Comparison of ENCODE assay signal across 22 cellular contexts in genomic region chr12:121217066-121217465, GRCh38. TPM values are rescaled to one million over a fixed set of nuclear protein-coding genes. Genes with fewer than 3 reads are reported as not detected.
DNase-seq lines count a peak whose midpoint lies in the region; ATAC-seq, FAIRE-seq and TF ChIP-seq lines count a peak whose summit lies in the region.
"Had no signal": no experiment of that assay in that cellular context is flagged by ENCODE, and none has a peak within 500 bp of the region (broad histone marks: within the 10 kb centered on the region; RNA-seq: fewer than 3 reads in every experiment).

No MANE protein-coding gene starts in this region.

- TF ChIP-seq EP300 in A549 (IDR thresholded peaks at IDR 0.05) (no peak), K562 (IDR thresholded peaks at IDR 0.05; ENCODE audit: low read length) (no peak)

- no TSS peak for BruUV-seq in K562 (replicated peaks; lab: Mats Ljungman, UMichigan)

- H3K4me3 ChIP-seq in A549, result no peak overlapping the region
- no peak overlapping the region for H3K4me3 ChIP-seq in K562
- no peak overlapping the region for H3K4me3 ChIP-seq in mucosa of descending colon
- H3K4me3 ChIP-seq: thyroid gland had no signal

- WGBS in A549 (ENCODE audit: missing lambda C conversion rate), result 63% methylated on average over 8 of the region's 8 CpGs
- WGBS in K562 (ENCODE audit: insufficient coverage, low coverage, missing lambda C conversion rate), result 67% methylated on average over 8 of the region's 8 CpGs

- H3K79me2 ChIP-seq in K562 (ENCODE audit: control insufficient read depth, insufficient read depth, low read length), result no peaks in the 10 kb centered on the region

- no peak overlapping the region for H2AFZ ChIP-seq in K562 (ENCODE audit: low read depth, low read length)

- peak in 1 of 2 experiments; percentile 32 for DNase-seq in A549 (ENCODE audit: low read depth in 1 of 2, low spot score in 1 of 2)
- no peak for DNase-seq in GM19239 (ENCODE audit: insufficient read length, low spot score)
- peak in 2 of 4 experiments; percentile 2 to 10 for DNase-seq in K562 (ENCODE audit: extremely low read depth in 1 of 4, low spot score in 3 of 4)
- DNase-seq in mucosa of descending colon, result peak; percentile 69 to 80 (median 70)
- no peak for DNase-seq in posterior vena cava (ENCODE audit: low spot score)
- no peak for DNase-seq in NCI-H82 (lab: John Stamatoyannopoulos, UW)
- DNase-seq in GM12892 (ENCODE audit: insufficient read length), result no peak
- no peak for DNase-seq in AG20443 (ENCODE audit: low spot score)
- DNase-seq: activated effector memory CD4-positive, alpha-beta T cell treated with Interleukin-2 at 50 U/mL for 16 hours; amniotic stem cell; COR-L47; dermis blood vessel endothelial cell; EL; HCEC 1CT; hypothalamus; islet precursor cell; NCI-H510A treated with DMSO at 0.1 percent for 48 hours; stimulated activated CD4-positive, alpha-beta T cell treated with anti-CD3 and anti-CD28 coated beads, Interleukin-2, amount 100 ng/mL, for 48 hours; stimulated activated naive CD4-positive, alpha-beta T cell treated with Interleukin-2 at 50 U/mL for 16 hours; thyroid gland had no signal

- H3K27ac ChIP-seq in A549 (no peak overlapping the region), K562 (ENCODE audit: extremely low read depth, low read depth, low read length) (no peak overlapping the region)
- H3K27ac ChIP-seq: thyroid gland had no signal

- H3K27me3 ChIP-seq in K562 (ENCODE audit: control insufficient read depth in 2 of 2, insufficient read depth in 2 of 2, low read length in 2 of 2), result no peaks in the 10 kb centered on the region
- H3K27me3 ChIP-seq: thyroid gland had no signal

- TF ChIP-seq CTCF in A549 (IDR thresholded peaks at IDR 0.05), result no peak
- TF ChIP-seq CTCF in K562 (IDR thresholded peaks at IDR 0.05 in 2 of 3, conservative IDR thresholded peaks at IDR 0.05 in 1 of 3; ENCODE audit: insufficient read depth in 2 of 3, low read depth in 1 of 3, low read length in 3 of 3), result no peak
- TF ChIP-seq CTCF in mucosa of descending colon (IDR thresholded peaks at IDR 0.05), result no peak

- H3K9ac ChIP-seq in K562 (ENCODE audit: insufficient read depth in 1 of 2, low read depth in 2 of 2, low read length in 2 of 2), result no peak overlapping the region

- intact Hi-C loops in K562 (cut with micrococcal nuclease) (loop anchor here (10.0 kb wide), 1 partner anchor 212 kb away; no protein-coding TSS in a partner anchor), mucosa of descending colon (cut with DNase I, micrococcal nuclease) (no loop called here), posterior vena cava (cut with DNase I) (no loop called here)

- H4K20me1 ChIP-seq in K562 (replicated peaks; ENCODE audit: control insufficient read depth, insufficient read depth, low read length), result no peaks in the 10 kb centered on the region

- CTCF ChIA-PET in A549 (lab: Yijun Ruan, JAX) (interaction anchor here (1.1 to 4.6 kb wide), 5 partner anchors 13 to 245 kb away, joined by 3 to 29 read pairs (median 4); no protein-coding TSS in a partner anchor), K562 (lab: Yijun Ruan, JAX; ENCODE audit: low intra/inter-chr PET ratio) (no interaction called here)

- H3K9me3 ChIP-seq in A549, result no peaks in the 10 kb centered on the region
- H3K9me3 ChIP-seq in K562 (replicated peaks; ENCODE audit: control insufficient read depth, insufficient read depth, low read depth, low read length), result no peaks in the 10 kb centered on the region
- no peaks in the 10 kb centered on the region for H3K9me3 ChIP-seq in mucosa of descending colon
- H3K9me3 ChIP-seq: thyroid gland had no signal

- TF ChIP-seq RAD21 in A549 (conservative IDR thresholded peaks at IDR 0.05 in 1 of 2, IDR thresholded peaks at IDR 0.05 in 1 of 2) (no peak), K562 (CRISPR knock-in tag; conservative IDR thresholded peaks at IDR 0.05 in 1 of 2, IDR thresholded peaks at IDR 0.05 in 1 of 2) (no peak)

- in situ Hi-C loops in K562 (cut with MboI), result no loop called here

- peaks cover 6% of the 10 kb centered on the region for H3K9me1 ChIP-seq in K562 (ENCODE audit: control insufficient read depth, insufficient read depth, low read length)

- TF ChIP-seq POLR2A in A549 (IDR thresholded peaks at IDR 0.05; ENCODE audit: low read length), result no peak
- no peak for TF ChIP-seq POLR2A in K562 (conservative IDR thresholded peaks at IDR 0.05)
- no peak for TF ChIP-seq POLR2A in GM12892 (IDR thresholded peaks at IDR 0.05; ENCODE audit: low read depth, low read length)

- H3K4me1 ChIP-seq in A549 (peaks cover 30% of the 10 kb centered on the region), K562 (replicated peaks in 1 of 2; ENCODE audit: control insufficient read depth in 2 of 2, insufficient read depth in 2 of 2, low read length in 2 of 2) (peaks cover 0 to 7% of the 10 kb centered on the region in 2 experiments; a peak in 2 of 5 replicates), mucosa of descending colon (ENCODE audit: low read depth) (peaks cover 35% of the 10 kb centered on the region)
- H3K4me1 ChIP-seq: thyroid gland had no signal

- FAIRE-seq in A549 (lab: Jason Lieb, UNC) (no peak), GM19239 (lab: Jason Lieb, UNC) (peak; percentile 57), K562 (lab: Jason Lieb, UNC) (no peak), GM12892 (lab: Jason Lieb, UNC) (no peak)

- H3K4me2 ChIP-seq in A549 (peak overlapping the region; percentile 10; the same call in 2 of the 3 replicates), K562 (ENCODE audit: insufficient read depth, low read length) (no peak overlapping the region)

- no peak for ATAC-seq in A549
- ATAC-seq in K562, result no peak
- peak; percentile 65 for ATAC-seq in mucosa of descending colon
- ATAC-seq: activated CD4-positive, CD25-positive, alpha-beta regulatory T cell treated with anti-CD3 and anti-CD28 coated beads, Interleukin-2, amount 50 U/mL, for 24 hours; SK-N-SH treated with all-trans-retinoic acid at 6 μM for 48 hours had no signal

- H3K36me3 ChIP-seq in K562 (ENCODE audit: control insufficient read depth, insufficient read depth, low read length), result peaks cover 8% of the 10 kb centered on the region; the same call in 1 of the 3 replicates
- no peaks in the 10 kb centered on the region for H3K36me3 ChIP-seq in mucosa of descending colon (ENCODE audit: low read depth)
- H3K36me3 ChIP-seq: thyroid gland had no signal

- POLR2A ChIA-PET in A549 (lab: Yijun Ruan, JAX), result no interaction called here
- POLR2A ChIA-PET in K562 (lab: Yijun Ruan, JAX), result interaction anchor here (0.7 to 1.2 kb wide), 2 partner anchors 10 to 33 kb away, joined by 3 to 4 read pairs; no protein-coding TSS in a partner anchor

TF ChIP-seq in A549, 52 proteins besides CTCF, POLR2A, EP300 and RAD21 (continues in another document):
- TF ChIP-seq CHD4 (IDR thresholded peaks at IDR 0.05; ENCODE audit: borderline replicate concordance), result no peak
- no peak for TF ChIP-seq NR3C1 (IDR thresholded peaks at IDR 0.05)
- TF ChIP-seq USF2 (IDR thresholded peaks at IDR 0.05), result no peak
- TF ChIP-seq KDM5A (IDR thresholded peaks at IDR 0.05), result no peak

TF ChIP-seq in K562, 482 proteins besides CTCF, POLR2A, EP300 and RAD21:
- TF ChIP-seq PATZ1 (CRISPR knock-in tag; IDR thresholded peaks at IDR 0.05; ENCODE audit: borderline replicate concordance) (no peak), ZNF324 (CRISPR knock-in tag; IDR thresholded peaks at IDR 0.05) (no peak), MEIS2 (IDR thresholded peaks at IDR 0.05; ENCODE audit: partially characterized antibody) (peak; percentile 4)

RNA-seq across cellular contexts. Expression of gene P2RX4, which starts 7.1 kb away (rescaled TPM):
- polyA plus RNA-seq in A549 (2011; rRNA removed), result 27.5 and 30.9 TPM in 2 replicates
- 31.5 and 35.6 TPM in 2 replicates for polyA plus RNA-seq in A549 (2012; cell fraction: cytosol; rRNA removed)
- 40.7 and 47.8 TPM in 2 replicates for polyA plus RNA-seq in A549 (2012; cell fraction: nucleus; rRNA removed)
- polyA plus RNA-seq in A549 (2017; fragmentation: RNase III; extraction: RNeasy Plus Mini Kit Qiagen cat#74134 plus additional on column Dnase treatment), result 13.5 to 17.5 TPM (median 16.0 TPM) in 3 replicates
- polyA minus RNA-seq in A549 (2011; rRNA and poly(A)+ RNA removed), result 17.8 and 26.6 TPM in 2 replicates
- total RNA-seq in K562 (2011; cell fraction: chromatin; rRNA removed; ENCODE audit: low replicate concordance), result 40.9 and 60.5 TPM in 2 replicates
- total RNA-seq in K562 (2011; cell fraction: nucleolus; rRNA removed), result 47.8 and 47.9 TPM in 2 replicates
- total RNA-seq in K562 (2011; cell fraction: nucleoplasm; rRNA removed), result 55.4 and 61.5 TPM in 2 replicates
- total RNA-seq in K562 (2014; rRNA removed), result 14.3 and 18.9 TPM in 2 replicates
- total RNA-seq in K562 (2014; rRNA removed; fragmentation: Illumina TruSeq; extraction: Trizol), result 7.8 and 9.6 TPM in 2 replicates
- 8.3 and 10.5 TPM in 2 replicates for total RNA-seq in K562 (2015; rRNA removed; fragmentation: Illumina TruSeq; extraction: Trizol)
- 12.8 and 14.2 TPM in 2 replicates for total RNA-seq in K562 (2021)
- polyA plus RNA-seq in K562 (2011; rRNA removed), result 15.4 and 20.8 TPM in 2 replicates
- polyA plus RNA-seq in K562 (2011; cell fraction: cytosol; rRNA removed), result 21.4 and 26.2 TPM in 2 replicates
- 26.6 and 29.1 TPM in 2 replicates for polyA plus RNA-seq in K562 (2011; cell fraction: nucleus; rRNA removed)
- polyA plus RNA-seq in K562 (2012), result 12.8 and 57.1 TPM in 2 replicates
- 11.7 and 13.0 TPM in 2 replicates for polyA plus RNA-seq in K562 (2014; fragmentation: Illumina TruSeq; extraction: Trizol)
- 1 to 10 TPM; 6.6 to 10.0 TPM for polyA plus RNA-seq in K562 (2014; fragmentation: Nextera tagmentation; extraction: Ambion mirVana)
- polyA plus RNA-seq in K562 (2014; rRNA removed), result 21.5 and 23.4 TPM in 2 replicates
- polyA minus RNA-seq in K562 (2011; rRNA and poly(A)+ RNA removed), result 14.9 and 19.2 TPM in 2 replicates
- 5.3 and 9.4 TPM in 2 replicates for polyA minus RNA-seq in K562 (2011; cell fraction: cytosol; rRNA and poly(A)+ RNA removed)
- polyA minus RNA-seq in K562 (2011; cell fraction: nucleus; rRNA and poly(A)+ RNA removed), result 10.4 and 14.0 TPM in 2 replicates
- total RNA-seq in mucosa of descending colon, result 100 to 1,000 TPM in 2 of 3 donors, 10 to 100 TPM in 1; 83.6 to 194 (median 132) TPM
- total RNA-seq in posterior vena cava, result 10 to 100 TPM; 18.3 to 20.3 TPM
- polyA plus RNA-seq in GM12892 (2012; ENCODE audit: missing spikeins), result 18.4 TPM

Comparison
In these comparisons a context has a peak if more than half of its experiments do, and no peak if none do; other contexts are left out.
1. DNase-seq: peak in mucosa of descending colon (3 of 3); none in GM19239 (single experiment), posterior vena cava (single experiment), NCI-H82 (single experiment), GM12892 (single experiment) and AG20443 (single experiment).